In the genomic region with DNA sequence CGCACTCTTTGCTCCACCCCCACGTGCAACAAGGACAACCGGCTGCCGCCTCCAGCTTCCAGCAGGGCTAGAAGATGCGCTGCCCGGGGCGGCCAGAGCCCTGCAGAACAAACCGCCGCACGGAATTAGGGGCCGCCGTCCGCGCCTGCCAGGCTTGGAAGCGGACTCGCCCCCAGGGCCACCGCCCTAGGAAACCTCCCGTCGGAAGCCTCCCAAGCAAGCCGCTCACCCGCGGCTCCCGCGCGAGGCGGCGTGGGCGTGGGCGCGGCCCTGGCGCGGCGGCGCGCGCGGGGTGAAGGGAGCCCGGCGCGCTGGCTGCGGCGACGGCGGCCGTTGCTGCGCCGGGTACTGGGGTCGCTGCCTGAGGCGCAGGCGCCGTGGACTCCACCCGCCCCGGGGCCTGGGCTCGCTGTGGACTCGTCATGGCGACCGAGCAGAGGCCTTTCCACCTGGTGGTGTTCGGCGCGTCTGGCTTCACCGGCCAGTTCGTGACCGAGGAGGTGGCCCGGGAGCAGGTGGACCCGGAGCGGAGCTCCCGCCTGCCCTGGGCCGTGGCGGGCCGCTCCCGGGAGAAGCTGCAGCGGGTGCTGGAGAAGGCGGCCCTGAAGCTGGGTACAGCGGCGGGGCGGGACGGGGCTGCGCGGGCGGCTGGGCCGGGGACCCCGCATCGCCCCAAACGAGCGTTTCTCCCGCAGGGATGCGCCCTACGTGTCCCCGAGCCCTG, we compare ENCODE assay signal across 1 cellular context.
TF ChIP-seq lines count a peak whose summit lies in the region.

A gene with protein sequence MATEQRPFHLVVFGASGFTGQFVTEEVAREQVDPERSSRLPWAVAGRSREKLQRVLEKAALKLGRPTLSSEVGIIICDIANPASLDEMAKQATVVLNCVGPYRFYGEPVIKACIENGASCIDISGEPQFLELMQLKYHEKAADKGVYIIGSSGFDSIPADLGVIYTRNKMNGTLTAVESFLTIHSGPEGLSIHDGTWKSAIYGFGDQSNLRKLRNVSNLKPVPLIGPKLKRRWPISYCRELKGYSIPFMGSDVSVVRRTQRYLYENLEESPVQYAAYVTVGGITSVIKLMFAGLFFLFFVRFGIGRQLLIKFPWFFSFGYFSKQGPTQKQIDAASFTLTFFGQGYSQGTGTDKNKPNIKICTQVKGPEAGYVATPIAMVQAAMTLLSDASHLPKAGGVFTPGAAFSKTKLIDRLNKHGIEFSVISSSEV (plus strand): TSS at position 409 of the 724 bp plus-strand sequence. CDS start 14 bp downstream, at position 423.

TF ChIP-seq in HepG2, 621 proteins besides CTCF, POLR2A, EP300 and RAD21 (continued from another document and continues in another):
- TF ChIP-seq PHF21A (CRISPR knock-in tag; IDR thresholded peaks at IDR 0.05) (no peak), KLF13 (CRISPR knock-in tag; IDR thresholded peaks at IDR 0.05) (no peak), SYNCRIP (IDR thresholded peaks at IDR 0.05; ENCODE audit: insufficient read depth, low read depth, low read length) (no peak), NFE2L1 (CRISPR knock-in tag; IDR thresholded peaks at IDR 0.05; ENCODE audit: borderline replicate concordance) (no peak), KMT2B (CRISPR knock-in tag; IDR thresholded peaks at IDR 0.05) (peak; percentile 3), ZNF441 (CRISPR knock-in tag; IDR thresholded peaks at IDR 0.05; ENCODE audit: borderline replicate concordance) (no peak; the same call in 1 of the 2 replicates), ZNF616 (CRISPR knock-in tag; IDR thresholded peaks at IDR 0.05; ENCODE audit: low read depth) (no peak), EZH2 (conservative IDR thresholded peaks at IDR 0.05; ENCODE audit: low read depth, low read length) (no peak), ZC3H13 (CRISPR knock-in tag; IDR thresholded peaks at IDR 0.05) (0 out of 2 replicates have a peak, but pooled peaks have one; percentile 58), EEA1 (CRISPR knock-in tag; IDR thresholded peaks at IDR 0.05; ENCODE audit: borderline replicate concordance) (no peak), ZNF383 (CRISPR knock-in tag; IDR thresholded peaks at IDR 0.05; ENCODE audit: borderline replicate concordance) (no peak), ZNF780A (CRISPR knock-in tag; IDR thresholded peaks at IDR 0.05) (0 out of 2 replicates have a peak, but pooled peaks have one; percentile 55), ZNF570 (CRISPR knock-in tag; IDR thresholded peaks at IDR 0.05; ENCODE audit: borderline replicate concordance) (no peak), ATF7-NPFF (CRISPR knock-in tag; IDR thresholded peaks at IDR 0.05; ENCODE audit: low read depth) (peak; percentile 80; the same call in 1 of the 2 replicates), ZNF564 (CRISPR knock-in tag; IDR thresholded peaks at IDR 0.05) (no peak), MAFF (IDR thresholded peaks at IDR 0.05; ENCODE audit: low read depth, low read length) (no peak), ZNF234 (CRISPR knock-in tag; conservative IDR thresholded peaks at IDR 0.05) (no peak), TEAD2 (CRISPR knock-in tag; IDR thresholded peaks at IDR 0.05) (0 out of 2 replicates have a peak, but pooled peaks have one; percentile 48), NFATC3 (CRISPR knock-in tag; IDR thresholded peaks at IDR 0.05) (no peak), ZNF883 (CRISPR knock-in tag; IDR thresholded peaks at IDR 0.05; ENCODE audit: not compliant biosample characterization) (peak; percentile 86), IKZF4 (CRISPR knock-in tag; IDR thresholded peaks at IDR 0.05; ENCODE audit: borderline replicate concordance, low read depth, not compliant biosample characterization) (peak; percentile 86), GATAD1 (CRISPR knock-in tag; IDR thresholded peaks at IDR 0.05) (peak; percentile 31; the same call in 1 of the 2 replicates), ARNTL (CRISPR knock-in tag; IDR thresholded peaks at IDR 0.05) (0 out of 2 replicates have a peak, but pooled peaks have one; percentile 8), ZNF207 (IDR thresholded peaks at IDR 0.05; ENCODE audit: borderline replicate concordance) (no peak)
- TF ChIP-seq, protein P1, sequence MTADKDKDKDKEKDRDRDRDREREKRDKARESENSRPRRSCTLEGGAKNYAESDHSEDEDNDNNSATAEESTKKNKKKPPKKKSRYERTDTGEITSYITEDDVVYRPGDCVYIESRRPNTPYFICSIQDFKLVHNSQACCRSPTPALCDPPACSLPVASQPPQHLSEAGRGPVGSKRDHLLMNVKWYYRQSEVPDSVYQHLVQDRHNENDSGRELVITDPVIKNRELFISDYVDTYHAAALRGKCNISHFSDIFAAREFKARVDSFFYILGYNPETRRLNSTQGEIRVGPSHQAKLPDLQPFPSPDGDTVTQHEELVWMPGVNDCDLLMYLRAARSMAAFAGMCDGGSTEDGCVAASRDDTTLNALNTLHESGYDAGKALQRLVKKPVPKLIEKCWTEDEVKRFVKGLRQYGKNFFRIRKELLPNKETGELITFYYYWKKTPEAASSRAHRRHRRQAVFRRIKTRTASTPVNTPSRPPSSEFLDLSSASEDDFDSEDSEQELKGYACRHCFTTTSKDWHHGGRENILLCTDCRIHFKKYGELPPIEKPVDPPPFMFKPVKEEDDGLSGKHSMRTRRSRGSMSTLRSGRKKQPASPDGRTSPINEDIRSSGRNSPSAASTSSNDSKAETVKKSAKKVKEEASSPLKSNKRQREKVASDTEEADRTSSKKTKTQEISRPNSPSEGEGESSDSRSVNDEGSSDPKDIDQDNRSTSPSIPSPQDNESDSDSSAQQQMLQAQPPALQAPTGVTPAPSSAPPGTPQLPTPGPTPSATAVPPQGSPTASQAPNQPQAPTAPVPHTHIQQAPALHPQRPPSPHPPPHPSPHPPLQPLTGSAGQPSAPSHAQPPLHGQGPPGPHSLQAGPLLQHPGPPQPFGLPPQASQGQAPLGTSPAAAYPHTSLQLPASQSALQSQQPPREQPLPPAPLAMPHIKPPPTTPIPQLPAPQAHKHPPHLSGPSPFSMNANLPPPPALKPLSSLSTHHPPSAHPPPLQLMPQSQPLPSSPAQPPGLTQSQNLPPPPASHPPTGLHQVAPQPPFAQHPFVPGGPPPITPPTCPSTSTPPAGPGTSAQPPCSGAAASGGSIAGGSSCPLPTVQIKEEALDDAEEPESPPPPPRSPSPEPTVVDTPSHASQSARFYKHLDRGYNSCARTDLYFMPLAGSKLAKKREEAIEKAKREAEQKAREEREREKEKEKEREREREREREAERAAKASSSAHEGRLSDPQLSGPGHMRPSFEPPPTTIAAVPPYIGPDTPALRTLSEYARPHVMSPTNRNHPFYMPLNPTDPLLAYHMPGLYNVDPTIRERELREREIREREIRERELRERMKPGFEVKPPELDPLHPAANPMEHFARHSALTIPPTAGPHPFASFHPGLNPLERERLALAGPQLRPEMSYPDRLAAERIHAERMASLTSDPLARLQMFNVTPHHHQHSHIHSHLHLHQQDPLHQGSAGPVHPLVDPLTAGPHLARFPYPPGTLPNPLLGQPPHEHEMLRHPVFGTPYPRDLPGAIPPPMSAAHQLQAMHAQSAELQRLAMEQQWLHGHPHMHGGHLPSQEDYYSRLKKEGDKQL (CRISPR knock-in tag; IDR thresholded peaks at IDR 0.05; ENCODE audit: low read depth), result no peak
- TF ChIP-seq, protein P2, sequence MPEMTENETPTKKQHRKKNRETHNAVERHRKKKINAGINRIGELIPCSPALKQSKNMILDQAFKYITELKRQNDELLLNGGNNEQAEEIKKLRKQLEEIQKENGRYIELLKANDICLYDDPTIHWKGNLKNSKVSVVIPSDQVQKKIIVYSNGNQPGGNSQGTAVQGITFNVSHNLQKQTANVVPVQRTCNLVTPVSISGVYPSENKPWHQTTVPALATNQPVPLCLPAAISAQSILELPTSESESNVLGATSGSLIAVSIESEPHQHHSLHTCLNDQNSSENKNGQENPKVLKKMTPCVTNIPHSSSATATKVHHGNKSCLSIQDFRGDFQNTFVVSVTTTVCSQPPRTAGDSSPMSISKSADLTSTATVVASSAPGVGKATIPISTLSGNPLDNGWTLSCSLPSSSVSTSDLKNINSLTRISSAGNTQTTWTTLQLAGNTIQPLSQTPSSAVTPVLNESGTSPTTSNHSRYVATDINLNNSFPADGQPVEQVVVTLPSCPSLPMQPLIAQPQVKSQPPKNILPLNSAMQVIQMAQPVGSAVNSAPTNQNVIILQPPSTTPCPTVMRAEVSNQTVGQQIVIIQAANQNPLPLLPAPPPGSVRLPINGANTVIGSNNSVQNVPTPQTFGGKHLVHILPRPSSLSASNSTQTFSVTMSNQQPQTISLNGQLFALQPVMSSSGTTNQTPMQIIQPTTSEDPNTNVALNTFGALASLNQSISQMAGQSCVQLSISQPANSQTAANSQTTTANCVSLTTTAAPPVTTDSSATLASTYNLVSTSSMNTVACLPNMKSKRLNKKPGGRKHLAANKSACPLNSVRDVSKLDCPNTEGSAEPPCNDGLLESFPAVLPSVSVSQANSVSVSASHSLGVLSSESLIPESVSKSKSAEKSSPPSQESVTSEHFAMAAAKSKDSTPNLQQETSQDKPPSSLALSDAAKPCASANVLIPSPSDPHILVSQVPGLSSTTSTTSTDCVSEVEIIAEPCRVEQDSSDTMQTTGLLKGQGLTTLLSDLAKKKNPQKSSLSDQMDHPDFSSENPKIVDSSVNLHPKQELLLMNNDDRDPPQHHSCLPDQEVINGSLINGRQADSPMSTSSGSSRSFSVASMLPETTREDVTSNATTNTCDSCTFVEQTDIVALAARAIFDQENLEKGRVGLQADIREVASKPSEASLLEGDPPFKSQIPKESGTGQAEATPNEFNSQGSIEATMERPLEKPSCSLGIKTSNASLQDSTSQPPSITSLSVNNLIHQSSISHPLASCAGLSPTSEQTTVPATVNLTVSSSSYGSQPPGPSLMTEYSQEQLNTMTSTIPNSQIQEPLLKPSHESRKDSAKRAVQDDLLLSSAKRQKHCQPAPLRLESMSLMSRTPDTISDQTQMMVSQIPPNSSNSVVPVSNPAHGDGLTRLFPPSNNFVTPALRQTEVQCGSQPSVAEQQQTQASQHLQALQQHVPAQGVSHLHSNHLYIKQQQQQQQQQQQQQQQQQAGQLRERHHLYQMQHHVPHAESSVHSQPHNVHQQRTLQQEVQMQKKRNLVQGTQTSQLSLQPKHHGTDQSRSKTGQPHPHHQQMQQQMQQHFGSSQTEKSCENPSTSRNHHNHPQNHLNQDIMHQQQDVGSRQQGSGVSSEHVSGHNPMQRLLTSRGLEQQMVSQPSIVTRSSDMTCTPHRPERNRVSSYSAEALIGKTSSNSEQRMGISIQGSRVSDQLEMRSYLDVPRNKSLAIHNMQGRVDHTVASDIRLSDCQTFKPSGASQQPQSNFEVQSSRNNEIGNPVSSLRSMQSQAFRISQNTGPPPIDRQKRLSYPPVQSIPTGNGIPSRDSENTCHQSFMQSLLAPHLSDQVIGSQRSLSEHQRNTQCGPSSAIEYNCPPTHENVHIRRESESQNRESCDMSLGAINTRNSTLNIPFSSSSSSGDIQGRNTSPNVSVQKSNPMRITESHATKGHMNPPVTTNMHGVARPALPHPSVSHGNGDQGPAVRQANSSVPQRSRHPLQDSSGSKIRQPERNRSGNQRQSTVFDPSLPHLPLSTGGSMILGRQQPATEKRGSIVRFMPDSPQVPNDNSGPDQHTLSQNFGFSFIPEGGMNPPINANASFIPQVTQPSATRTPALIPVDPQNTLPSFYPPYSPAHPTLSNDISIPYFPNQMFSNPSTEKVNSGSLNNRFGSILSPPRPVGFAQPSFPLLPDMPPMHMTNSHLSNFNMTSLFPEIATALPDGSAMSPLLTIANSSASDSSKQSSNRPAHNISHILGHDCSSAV (CRISPR knock-in tag; IDR thresholded peaks at IDR 0.05; ENCODE audit: borderline replicate concordance), result no peak
- TF ChIP-seq, protein P3, sequence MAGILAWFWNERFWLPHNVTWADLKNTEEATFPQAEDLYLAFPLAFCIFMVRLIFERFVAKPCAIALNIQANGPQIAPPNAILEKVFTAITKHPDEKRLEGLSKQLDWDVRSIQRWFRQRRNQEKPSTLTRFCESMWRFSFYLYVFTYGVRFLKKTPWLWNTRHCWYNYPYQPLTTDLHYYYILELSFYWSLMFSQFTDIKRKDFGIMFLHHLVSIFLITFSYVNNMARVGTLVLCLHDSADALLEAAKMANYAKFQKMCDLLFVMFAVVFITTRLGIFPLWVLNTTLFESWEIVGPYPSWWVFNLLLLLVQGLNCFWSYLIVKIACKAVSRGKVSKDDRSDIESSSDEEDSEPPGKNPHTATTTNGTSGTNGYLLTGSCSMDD (CRISPR knock-in tag; IDR thresholded peaks at IDR 0.05), result no peak
- TF ChIP-seq, protein P4, sequence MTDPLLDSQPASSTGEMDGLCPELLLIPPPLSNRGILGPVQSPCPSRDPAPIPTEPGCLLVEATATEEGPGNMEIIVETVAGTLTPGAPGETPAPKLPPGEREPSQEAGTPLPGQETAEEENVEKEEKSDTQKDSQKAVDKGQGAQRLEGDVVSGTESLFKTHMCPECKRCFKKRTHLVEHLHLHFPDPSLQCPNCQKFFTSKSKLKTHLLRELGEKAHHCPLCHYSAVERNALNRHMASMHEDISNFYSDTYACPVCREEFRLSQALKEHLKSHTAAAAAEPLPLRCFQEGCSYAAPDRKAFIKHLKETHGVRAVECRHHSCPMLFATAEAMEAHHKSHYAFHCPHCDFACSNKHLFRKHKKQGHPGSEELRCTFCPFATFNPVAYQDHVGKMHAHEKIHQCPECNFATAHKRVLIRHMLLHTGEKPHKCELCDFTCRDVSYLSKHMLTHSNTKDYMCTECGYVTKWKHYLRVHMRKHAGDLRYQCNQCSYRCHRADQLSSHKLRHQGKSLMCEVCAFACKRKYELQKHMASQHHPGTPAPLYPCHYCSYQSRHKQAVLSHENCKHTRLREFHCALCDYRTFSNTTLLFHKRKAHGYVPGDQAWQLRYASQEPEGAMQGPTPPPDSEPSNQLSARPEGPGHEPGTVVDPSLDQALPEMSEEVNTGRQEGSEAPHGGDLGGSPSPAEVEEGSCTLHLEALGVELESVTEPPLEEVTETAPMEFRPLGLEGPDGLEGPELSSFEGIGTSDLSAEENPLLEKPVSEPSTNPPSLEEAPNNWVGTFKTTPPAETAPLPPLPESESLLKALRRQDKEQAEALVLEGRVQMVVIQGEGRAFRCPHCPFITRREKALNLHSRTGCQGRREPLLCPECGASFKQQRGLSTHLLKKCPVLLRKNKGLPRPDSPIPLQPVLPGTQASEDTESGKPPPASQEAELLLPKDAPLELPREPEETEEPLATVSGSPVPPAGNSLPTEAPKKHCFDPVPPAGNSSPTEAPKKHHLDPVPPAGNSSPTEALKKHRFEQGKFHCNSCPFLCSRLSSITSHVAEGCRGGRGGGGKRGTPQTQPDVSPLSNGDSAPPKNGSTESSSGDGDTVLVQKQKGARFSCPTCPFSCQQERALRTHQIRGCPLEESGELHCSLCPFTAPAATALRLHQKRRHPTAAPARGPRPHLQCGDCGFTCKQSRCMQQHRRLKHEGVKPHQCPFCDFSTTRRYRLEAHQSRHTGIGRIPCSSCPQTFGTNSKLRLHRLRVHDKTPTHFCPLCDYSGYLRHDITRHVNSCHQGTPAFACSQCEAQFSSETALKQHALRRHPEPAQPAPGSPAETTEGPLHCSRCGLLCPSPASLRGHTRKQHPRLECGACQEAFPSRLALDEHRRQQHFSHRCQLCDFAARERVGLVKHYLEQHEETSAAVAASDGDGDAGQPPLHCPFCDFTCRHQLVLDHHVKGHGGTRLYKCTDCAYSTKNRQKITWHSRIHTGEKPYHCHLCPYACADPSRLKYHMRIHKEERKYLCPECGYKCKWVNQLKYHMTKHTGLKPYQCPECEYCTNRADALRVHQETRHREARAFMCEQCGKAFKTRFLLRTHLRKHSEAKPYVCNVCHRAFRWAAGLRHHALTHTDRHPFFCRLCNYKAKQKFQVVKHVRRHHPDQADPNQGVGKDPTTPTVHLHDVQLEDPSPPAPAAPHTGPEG (CRISPR knock-in tag; IDR thresholded peaks at IDR 0.05), result peak; percentile 81
- TF ChIP-seq, protein P5, sequence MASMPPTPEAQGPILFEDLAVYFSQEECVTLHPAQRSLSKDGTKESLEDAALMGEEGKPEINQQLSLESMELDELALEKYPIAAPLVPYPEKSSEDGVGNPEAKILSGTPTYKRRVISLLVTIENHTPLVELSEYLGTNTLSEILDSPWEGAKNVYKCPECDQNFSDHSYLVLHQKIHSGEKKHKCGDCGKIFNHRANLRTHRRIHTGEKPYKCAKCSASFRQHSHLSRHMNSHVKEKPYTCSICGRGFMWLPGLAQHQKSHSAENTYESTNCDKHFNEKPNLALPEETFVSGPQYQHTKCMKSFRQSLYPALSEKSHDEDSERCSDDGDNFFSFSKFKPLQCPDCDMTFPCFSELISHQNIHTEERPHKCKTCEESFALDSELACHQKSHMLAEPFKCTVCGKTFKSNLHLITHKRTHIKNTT (CRISPR knock-in tag; IDR thresholded peaks at IDR 0.05), result no peak
